In genomic region chr1:67668660-67669059, GRCh38 we compare ENCODE assay signal across 15 cellular contexts.
"Had no signal": no experiment of that assay in that cellular context is flagged by ENCODE, and none has a peak within 500 bp of the region (broad histone marks: within the 10 kb centered on the region; RNA-seq: fewer than 3 reads in every experiment).

No MANE protein-coding gene starts in this region.

- ATAC-seq: activated naive CD8-positive, alpha-beta T cell treated with anti-CD3 and anti-CD28 coated beads, Interleukin-2, amount 50 U/mL, for 24 hours; left lung; natural killer cell; right cardiac atrium; stimulated activated naive CD8-positive, alpha-beta T cell treated with anti-CD3 and anti-CD28 coated beads, Interleukin-15, Interleukin-2, amounts not matched to agents 100 U/mL and 50 U/mL, for 24 hours had no signal

- H3K4me3 ChIP-seq: left lung, smooth muscle cell had no signal

- H3K36me3 ChIP-seq: left lung had no signal

- DNase-seq: activated CD4-positive, alpha-beta T cell treated with anti-CD3 and anti-CD28 coated beads for 1 hour; activated CD4-positive, alpha-beta T cell treated with anti-CD3 and anti-CD28 coated beads, Interleukin-2, amount 50 U/mL, for 48 hours; activated naive CD4-positive, alpha-beta T cell treated with anti-CD3 and anti-CD28 coated beads for 36 hours; activated naive CD8-positive, alpha-beta T cell treated with anti-CD3 and anti-CD28 coated beads, Interleukin-2, amount 50 U/mL, for 24 hours; activated T-cell treated with anti-CD3 and anti-CD28 coated beads, Interleukin-2, amount 50 U/mL, for 1 hour; hippocampal formation; left lung; mammary epithelial cell; natural killer cell; posterior cingulate gyrus; right cardiac atrium; stimulated activated naive CD8-positive, alpha-beta T cell treated with anti-CD3 and anti-CD28 coated beads, Interleukin-15, Interleukin-2, amounts not matched to agents 100 U/mL and 50 U/mL, for 24 hours; T1000; trophoblast cell had no signal

- H3K27ac ChIP-seq: left lung had no signal

- H3K4me2 ChIP-seq: smooth muscle cell had no signal

- H3K9me3 ChIP-seq: left lung had no signal

- H3K27me3 ChIP-seq: left lung had no signal
